Comparison of ENCODE assay signal across 1 cellular context in the genomic region with DNA sequence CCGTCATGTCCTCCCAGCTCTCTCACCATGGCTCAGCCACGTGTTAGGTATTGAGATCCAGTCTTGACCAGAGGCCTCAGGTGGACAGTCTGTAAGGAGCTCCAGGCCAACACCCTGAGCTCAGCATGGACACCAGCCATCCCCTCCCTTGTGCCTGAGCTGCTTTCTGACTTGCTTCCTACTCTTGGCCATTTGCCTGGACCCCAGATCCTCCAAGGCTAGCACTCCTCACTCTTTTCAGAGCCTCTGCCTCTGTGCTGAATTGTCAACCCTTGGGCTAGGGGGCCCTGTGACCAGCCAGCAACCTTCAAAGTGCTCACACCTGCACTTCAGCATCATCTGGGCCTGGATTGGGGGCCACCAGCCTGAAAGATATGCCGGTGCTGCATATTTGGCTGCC.
TF ChIP-seq lines count a peak whose summit lies in the region.

No MANE protein-coding gene starts in this region.

TF ChIP-seq in IMR-90, 13 proteins besides CTCF, POLR2A, EP300 and RAD21:
- TF ChIP-seq CEBPB (IDR thresholded peaks at IDR 0.05; ENCODE audit: low read depth, low read length) (no peak), MAFK (IDR thresholded peaks at IDR 0.05; ENCODE audit: low read depth, low read length) (no peak), NFE2L2 (IDR thresholded peaks at IDR 0.05; ENCODE audit: low read depth, low read length) (no peak), BHLHE40 (IDR thresholded peaks at IDR 0.05; ENCODE audit: low read depth, low read length) (no peak)
- TF ChIP-seq, protein P1, sequence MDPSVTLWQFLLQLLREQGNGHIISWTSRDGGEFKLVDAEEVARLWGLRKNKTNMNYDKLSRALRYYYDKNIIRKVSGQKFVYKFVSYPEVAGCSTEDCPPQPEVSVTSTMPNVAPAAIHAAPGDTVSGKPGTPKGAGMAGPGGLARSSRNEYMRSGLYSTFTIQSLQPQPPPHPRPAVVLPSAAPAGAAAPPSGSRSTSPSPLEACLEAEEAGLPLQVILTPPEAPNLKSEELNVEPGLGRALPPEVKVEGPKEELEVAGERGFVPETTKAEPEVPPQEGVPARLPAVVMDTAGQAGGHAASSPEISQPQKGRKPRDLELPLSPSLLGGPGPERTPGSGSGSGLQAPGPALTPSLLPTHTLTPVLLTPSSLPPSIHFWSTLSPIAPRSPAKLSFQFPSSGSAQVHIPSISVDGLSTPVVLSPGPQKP (IDR thresholded peaks at IDR 0.05; ENCODE audit: borderline replicate concordance, low read depth, low read length): no peak
TF ChIP-seq in IMR-90: peak in this region for 0.
